17 cellular contexts compared by ENCODE assay signal in genomic region chr11:69198891-69199582, GRCh38. TPM values are rescaled to one million over a fixed set of nuclear protein-coding genes. Genes with fewer than 3 reads are reported as not detected.
DNase-seq lines count a peak whose midpoint lies in the region; ATAC-seq, FAIRE-seq and TF ChIP-seq lines count a peak whose summit lies in the region.
"Had no signal": no experiment of that assay in that cellular context is flagged by ENCODE, and none has a peak within 500 bp of the region (broad histone marks: within the 10 kb centered on the region; RNA-seq: fewer than 3 reads in every experiment).

No MANE protein-coding gene starts in this region.

- no peak overlapping the region for H3K9ac ChIP-seq in GM12878 (ENCODE audit: control insufficient read depth, insufficient read depth, low read length)

- WGBS in GM12878 (ENCODE audit: insufficient coverage, insufficient replicate concordance, low lambda C conversion rate, missing lambda C conversion rate): 33% methylated on average over 5 of the region's 5 CpGs

- no peak for ATAC-seq in GM12878
- ATAC-seq in activated CD8-positive, alpha-beta memory T cell treated with anti-CD3 and anti-CD28 coated beads, Interleukin-2, amount 10 ng/mL, durations not matched to agents 7 days and 5 days: no peak
- ATAC-seq in activated naive CD8-positive, alpha-beta T cell treated with anti-CD3 and anti-CD28 coated beads, Interleukin-2, amount 50 U/mL, for 24 hours: no peak
- ATAC-seq: K562 had no signal

- DNase-seq in GM10266 (ENCODE audit: extremely low spot score): peak; percentile 38
- peak; percentile 43 for DNase-seq in GM20000 (ENCODE audit: low spot score)
- no peak for DNase-seq in GM12878 (ENCODE audit: low read depth, low spot score)
- DNase-seq in mesothelial cell of epicardium (ENCODE audit: low spot score in 2 of 2, unreplicated experiment in 2 of 2): no peak
- DNase-seq in activated CD8-positive, alpha-beta memory T cell treated with anti-CD3 and anti-CD28 coated beads, Interleukin-2, amount 10 ng/mL, durations not matched to agents 7 days and 5 days: no peak
- DNase-seq in activated naive CD8-positive, alpha-beta T cell treated with anti-CD3 and anti-CD28 coated beads, Interleukin-2, amount 50 U/mL, for 24 hours: no peak
- DNase-seq in DMS 273 treated with DMSO at 0.1 percent for 48 hours (lab: John Stamatoyannopoulos, UW): no peak
- no peak for DNase-seq in HTR-8/SVneo (ENCODE audit: insufficient read length, low spot score)
- DNase-seq: C1 segment of cervical spinal cord; Calu3; CD4-positive, alpha-beta T cell; DMS79; H7 had no signal

- TF ChIP-seq POLR2A in GM12878 (IDR thresholded peaks at IDR 0.05; ENCODE audit: low read depth, low read length): no peak

- H3K27ac Mint-ChIP-seq in mesothelial cell of epicardium: peak overlapping the region; percentile 37
- no peak overlapping the region for H3K27ac Mint-ChIP-seq in activated CD8-positive, alpha-beta memory T cell treated with anti-CD3 and anti-CD28 coated beads, Interleukin-2, amount 10 ng/mL, durations not matched to agents 7 days and 5 days
- no peak overlapping the region for H3K27ac Mint-ChIP-seq in activated naive CD8-positive, alpha-beta T cell treated with anti-CD3 and anti-CD28 coated beads, Interleukin-2, amount 50 U/mL, for 24 hours
- H3K27ac Mint-ChIP-seq: B cell; CD4-positive, alpha-beta T cell had no signal

- no TSS peak for BruUV-seq in GM12878 (replicated peaks; lab: Mats Ljungman, UMichigan)

- H3K27ac ChIP-seq in GM12878 (ENCODE audit: control insufficient read depth, insufficient read depth): no peak overlapping the region

- no peaks in the 10 kb centered on the region for H3K27me3 ChIP-seq in GM12878 (replicated peaks in 1 of 2; ENCODE audit: control insufficient read depth in 2 of 2, insufficient read depth in 2 of 2, low read length in 1 of 2)

- no peak overlapping the region for H3K4me2 ChIP-seq in GM12878 (ENCODE audit: control insufficient read depth, insufficient read depth)

- peaks cover 10% of the 10 kb centered on the region for H3K9me3 Mint-ChIP-seq in mesothelial cell of epicardium
- peaks cover 7% of the 10 kb centered on the region for H3K9me3 Mint-ChIP-seq in activated CD8-positive, alpha-beta memory T cell treated with anti-CD3 and anti-CD28 coated beads, Interleukin-2, amount 10 ng/mL, durations not matched to agents 7 days and 5 days (ENCODE audit: low read depth)
- peaks cover 10% of the 10 kb centered on the region for H3K9me3 Mint-ChIP-seq in activated naive CD8-positive, alpha-beta T cell treated with anti-CD3 and anti-CD28 coated beads, Interleukin-2, amount 50 U/mL, for 24 hours

- SMC1A ChIA-PET in GM12878 (lab: Charles Lee; ENCODE audit: uncharacterized antibody, unreplicated experiment): no interaction called here

- RAD21 ChIA-PET in GM12878 (lab: Charles Lee; ENCODE audit: unreplicated experiment): no interaction called here

- no peak overlapping the region for H2AFZ ChIP-seq in GM12878 (ENCODE audit: control insufficient read depth, low read depth, low read length)

- no peaks in the 10 kb centered on the region; the same call in 2 of the 3 replicates for H3K9me3 ChIP-seq in GM12878 (replicated peaks; ENCODE audit: control insufficient read depth, insufficient read depth, low read length)

- CTCF ChIA-PET in GM12878 (lab: Yijun Ruan, JAX): no interaction called here
- CTCF ChIA-PET in activated CD8-positive, alpha-beta memory T cell treated with anti-CD3 and anti-CD28 coated beads, Interleukin-2, amount 10 ng/mL, durations not matched to agents 7 days and 5 days (lab: Charles Lee): no interaction called here

- in situ Hi-C loops in GM12878 (cut with MboI): no loop called here

- H3K4me3 ChIP-seq in GM12878: no peak overlapping the region
- H3K4me3 ChIP-seq: K562 had no signal

- no peak for TF ChIP-seq EP300 in GM12878 (IDR thresholded peaks at IDR 0.05; ENCODE audit: borderline replicate concordance in 1 of 2, control insufficient read depth in 1 of 2, low read depth in 2 of 2, low read length in 2 of 2)

- H3K4me1 Mint-ChIP-seq in mesothelial cell of epicardium: peaks cover 33% of the 10 kb centered on the region
- H3K4me1 Mint-ChIP-seq in activated CD8-positive, alpha-beta memory T cell treated with anti-CD3 and anti-CD28 coated beads, Interleukin-2, amount 10 ng/mL, durations not matched to agents 7 days and 5 days: no peaks in the 10 kb centered on the region
- H3K4me1 Mint-ChIP-seq in activated naive CD8-positive, alpha-beta T cell treated with anti-CD3 and anti-CD28 coated beads, Interleukin-2, amount 50 U/mL, for 24 hours: peaks cover 6% of the 10 kb centered on the region
- H3K4me1 Mint-ChIP-seq: B cell had no signal

- H3K4me1 ChIP-seq in GM12878 (ENCODE audit: control insufficient read depth, insufficient read depth, low read length): no peaks in the 10 kb centered on the region; the same call in 1 of the 2 replicates

- intact Hi-C loops in GM12878 (cut with micrococcal nuclease; ENCODE audit: unreplicated experiment): no loop called here

- H4K20me1 ChIP-seq in GM12878 (ENCODE audit: control insufficient read depth, insufficient read depth): no peaks in the 10 kb centered on the region

- no peaks in the 10 kb centered on the region for H3K79me2 ChIP-seq in GM12878 (ENCODE audit: control insufficient read depth, insufficient read depth, low read length)

- H3K4me3 Mint-ChIP-seq in mesothelial cell of epicardium: no peak overlapping the region
- H3K4me3 Mint-ChIP-seq in activated CD8-positive, alpha-beta memory T cell treated with anti-CD3 and anti-CD28 coated beads, Interleukin-2, amount 10 ng/mL, durations not matched to agents 7 days and 5 days: no peak overlapping the region
- no peak overlapping the region for H3K4me3 Mint-ChIP-seq in activated naive CD8-positive, alpha-beta T cell treated with anti-CD3 and anti-CD28 coated beads, Interleukin-2, amount 50 U/mL, for 24 hours
- H3K4me3 Mint-ChIP-seq: B cell; CD4-positive, alpha-beta T cell had no signal

- H3K36me3 ChIP-seq in GM12878 (ENCODE audit: control insufficient read depth in 2 of 2, insufficient read depth in 2 of 2, low read length in 1 of 2): no peaks in the 10 kb centered on the region

- POLR2A ChIA-PET in GM12878 (lab: Charles Lee): no interaction called here

- peaks cover 5% of the 10 kb centered on the region for H3K27me3 Mint-ChIP-seq in mesothelial cell of epicardium (ENCODE audit: low read depth)
- H3K27me3 Mint-ChIP-seq in activated CD8-positive, alpha-beta memory T cell treated with anti-CD3 and anti-CD28 coated beads, Interleukin-2, amount 10 ng/mL, durations not matched to agents 7 days and 5 days: no peaks in the 10 kb centered on the region
- peaks cover 13% of the 10 kb centered on the region for H3K27me3 Mint-ChIP-seq in activated naive CD8-positive, alpha-beta T cell treated with anti-CD3 and anti-CD28 coated beads, Interleukin-2, amount 50 U/mL, for 24 hours
- H3K27me3 Mint-ChIP-seq: B cell; CD4-positive, alpha-beta T cell had no signal

- FAIRE-seq in GM12878 (lab: Jason Lieb, UNC) (no peak), HTR-8/SVneo (lab: Jason Lieb, UNC) (no peak)
- FAIRE-seq: A204.1, K562 had no signal

- TF ChIP-seq RAD21 in GM12878 (IDR thresholded peaks at IDR 0.05; ENCODE audit: insufficient read depth, low read depth, low read length): no peak

- TF ChIP-seq CTCF in GM10266 (IDR thresholded peaks at IDR 0.05; ENCODE audit: control insufficient read depth, insufficient read depth, low read depth, missing control alignments): no peak
- TF ChIP-seq CTCF in GM20000 (IDR thresholded peaks at IDR 0.05; ENCODE audit: extremely low read depth, missing control alignments): no peak
- TF ChIP-seq CTCF in GM12878 (IDR thresholded peaks at IDR 0.05 in 2 of 3, conservative IDR thresholded peaks at IDR 0.05 in 1 of 3; ENCODE audit: control insufficient read depth in 2 of 3, extremely low read depth in 1 of 3, insufficient read depth in 1 of 3, low read depth in 3 of 3, low read length in 3 of 3): no peak
- no peak for TF ChIP-seq CTCF in mesothelial cell of epicardium (IDR thresholded peaks at IDR 0.05; ENCODE audit: unreplicated experiment)

- no peaks in the 10 kb centered on the region for H3K36me3 Mint-ChIP-seq in mesothelial cell of epicardium
- no peaks in the 10 kb centered on the region for H3K36me3 Mint-ChIP-seq in activated CD8-positive, alpha-beta memory T cell treated with anti-CD3 and anti-CD28 coated beads, Interleukin-2, amount 10 ng/mL, durations not matched to agents 7 days and 5 days
- no peaks in the 10 kb centered on the region for H3K36me3 Mint-ChIP-seq in activated naive CD8-positive, alpha-beta T cell treated with anti-CD3 and anti-CD28 coated beads, Interleukin-2, amount 50 U/mL, for 24 hours (ENCODE audit: low read depth)

TF ChIP-seq in GM12878, 131 proteins besides CTCF, POLR2A, EP300 and RAD21 (continues in another document):
- TF ChIP-seq POLR2AphosphoS5 (IDR thresholded peaks at IDR 0.05; ENCODE audit: low read length) (no peak), HDGF (IDR thresholded peaks at IDR 0.05) (0 out of 2 replicates have a peak, but pooled peaks have one; percentile 29), PAX5 (IDR thresholded peaks at IDR 0.05; ENCODE audit: borderline replicate concordance, low read depth, low read length) (no peak), SRF (IDR thresholded peaks at IDR 0.05; ENCODE audit: low read depth in 2 of 2, low read length in 2 of 2) (no peak), ZNF274 (IDR thresholded peaks at IDR 0.05; ENCODE audit: insufficient read depth, insufficient read length) (no peak)

RNA-seq across cellular contexts. Expression of gene SMIM38, which starts 43.3 kb away (rescaled TPM):
- 43.8 and 47.7 TPM in 2 replicates for total RNA-seq in GM12878 (2013; cell fraction: nucleolus; rRNA removed)
- total RNA-seq in GM12878 (2014; rRNA removed) (3.8 and 5.3 TPM in 2 replicates), GM12878 (2014; rRNA removed; fragmentation: Illumina TruSeq; extraction: Trizol) (1.8 and 2.1 TPM in 2 replicates), GM12878 (2021) (2.8 and 3.5 TPM in 2 replicates), mesothelial cell of epicardium (1.9 to 2.5 TPM (median 2.1 TPM) in 3 replicates)
- polyA plus RNA-seq in GM12878 (2011; ENCODE audit: low read depth): 2.6 TPM
- polyA plus RNA-seq in GM12878 (2011; rRNA removed) (3.1 and 5.0 TPM in 2 replicates), GM12878 (2014; fragmentation: Illumina TruSeq; extraction: Trizol) (0.95 and 1.4 TPM in 2 replicates), GM12878 (2014; fragmentation: Nextera tagmentation; extraction: Ambion mirVana) (under 1 TPM in 1 of 2 experiments, not detected in 1; 0.15 TPM), GM12878 (2014; rRNA removed) (4.0 and 4.3 TPM in 2 replicates), GM12878 (2016; fragmentation: Nextera tagmentation; extraction: Ambion mirVana) (under 1 TPM; 0.21 to 0.63 TPM)
- polyA plus RNA-seq in GM12878 (2011; cell fraction: cytosol; rRNA removed): 6.9 and 8.4 TPM in 2 replicates
- polyA plus RNA-seq in GM12878 (2011; cell fraction: nucleus; rRNA removed): 11.2 and 17.9 TPM in 2 replicates
- polyA plus RNA-seq in GM12878 (2012): 4.0 and 5.9 TPM in 2 replicates
- polyA minus RNA-seq in GM12878 (2011; rRNA and poly(A)+ RNA removed): 7.4 and 15.5 TPM in 2 replicates
- 2.7 and 4.4 TPM in 2 replicates for polyA minus RNA-seq in GM12878 (2011; cell fraction: cytosol; rRNA and poly(A)+ RNA removed)
- polyA minus RNA-seq in GM12878 (2011; cell fraction: nucleus; rRNA and poly(A)+ RNA removed): 7.4 and 7.9 TPM in 2 replicates
- under 1 TPM; 0.26 to 0.56 TPM for total RNA-seq in activated CD8-positive, alpha-beta memory T cell treated with anti-CD3 and anti-CD28 coated beads, Interleukin-2, amount 10 ng/mL, durations not matched to agents 7 days and 5 days
- total RNA-seq: G401 had no signal

Comparison
In these comparisons a context has a peak if more than half of its experiments do, and no peak if none do; other contexts are left out.
1. DNase-seq: peak in GM10266 (single experiment) and GM20000 (single experiment); none in GM12878 (single experiment), mesothelial cell of epicardium (0 of 2), activated CD8-positive, alpha-beta memory T cell treated with anti-CD3 and anti-CD28 coated beads, Interleukin-2, amount 10 ng/mL, durations not matched to agents 7 days and 5 days (single experiment), activated naive CD8-positive, alpha-beta T cell treated with anti-CD3 and anti-CD28 coated beads, Interleukin-2, amount 50 U/mL, for 24 hours (single experiment), DMS 273 treated with DMSO at 0.1 percent for 48 hours (single experiment) and HTR-8/SVneo (single experiment).